ENCODE assay signal across 8 cellular contexts in the genomic region with DNA sequence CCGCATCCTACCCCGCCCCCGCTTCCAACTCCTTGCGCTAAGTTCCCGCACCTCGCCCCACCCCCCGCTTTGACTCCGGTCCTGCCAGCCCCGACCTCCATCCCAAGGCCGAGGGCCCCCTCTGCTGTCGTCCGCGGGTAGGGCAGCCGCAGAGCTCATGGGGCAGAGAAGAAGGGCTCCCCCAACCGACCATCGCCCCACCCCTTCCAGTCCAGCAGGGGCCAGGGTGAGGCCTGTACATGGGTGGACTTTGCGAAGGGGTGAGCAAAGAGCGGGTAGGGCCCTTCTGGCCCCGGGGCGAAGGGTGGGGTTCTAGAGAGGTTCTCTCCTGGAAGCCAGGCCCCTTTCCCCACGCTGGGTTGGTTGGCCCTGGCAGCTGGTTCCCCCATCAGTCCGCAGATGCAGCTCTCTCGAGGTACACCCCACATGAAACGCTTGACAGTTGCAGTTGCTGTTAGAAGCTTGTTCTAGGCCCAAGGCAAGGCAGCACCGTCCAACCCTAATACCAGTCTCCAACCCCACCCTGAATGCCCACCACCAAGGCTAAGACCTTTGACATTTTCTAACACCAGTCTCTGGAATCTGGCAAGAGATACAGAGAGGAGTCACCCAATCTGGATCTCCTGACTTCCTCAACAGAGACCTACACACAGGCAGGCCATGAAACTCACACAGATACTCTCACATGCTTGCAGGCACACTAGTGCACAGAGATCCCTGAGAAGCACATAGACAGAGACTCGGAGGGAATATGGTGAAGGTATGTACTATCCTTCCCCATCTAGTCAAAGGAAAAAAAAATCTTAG. TPM values are rescaled to one million over a fixed set of nuclear protein-coding genes. Genes with fewer than 3 reads are reported as not detected.
DNase-seq lines count a peak whose midpoint lies in the region; ATAC-seq and TF ChIP-seq lines count a peak whose summit lies in the region.

No MANE protein-coding gene starts in this region.

- peaks cover 41 to 50% (median 45%) of the 10 kb centered on the region in 3 donors for H3K4me1 Mint-ChIP-seq in naive B cell

- H3K27ac ChIP-seq in BLaER1 treated with 17β-estradiol and CSF1 and Interleukin-3, amounts not matched to agents 10 nM and 100 nM, result peak overlapping the region in 5 of 11 experiments; percentile 12 to 95 (median 89); a peak in 7 of 22 replicates

- peak overlapping the region; percentile 93 to 99 (median 97) for H3K27ac Mint-ChIP-seq in naive B cell

- no peaks in the 10 kb centered on the region for H3K36me3 Mint-ChIP-seq in naive B cell

- H3K4me3 Mint-ChIP-seq in naive B cell, result peak overlapping the region; percentile 88 to 98 (median 95)

- H3K36me3 ChIP-seq in BLaER1 treated with 17β-estradiol and CSF1 and Interleukin-3, amounts not matched to agents 10 nM and 100 nM, result no peaks in the 10 kb centered on the region

- no peaks in the 10 kb centered on the region for H4K20me1 ChIP-seq in BLaER1 treated with 17β-estradiol and CSF1 and Interleukin-3, amounts not matched to agents 10 nM and 100 nM

- no peaks in the 10 kb centered on the region for H3K9me3 ChIP-seq in BLaER1 treated with 17β-estradiol and CSF1 and Interleukin-3, amounts not matched to agents 10 nM and 100 nM (replicated peaks in 1 of 11)

- DNase-seq in KG1 (lab: John Stamatoyannopoulos, UW), result peak; percentile 61
- peak; percentile 88 for DNase-seq in activated T-helper 1 cell treated with Interleukin-2 at 50 U/mL for 16 hours (ENCODE audit: low read depth)
- DNase-seq in fibroblast of gingiva (ENCODE audit: low read depth), result peak; percentile 88
- DNase-seq in naive B cell, result peak; percentile 94
- peak; percentile 87 to 90 for DNase-seq in stimulated activated CD8-positive, alpha-beta memory T cell treated with anti-CD3 and anti-CD28 coated beads, Interleukin-7, amount 100 ng/mL, for 4 hours (ENCODE audit: low read depth in 2 of 2)

- peaks cover 4 to 14% (median 9%) of the 10 kb centered on the region in 3 donors for H3K27me3 Mint-ChIP-seq in naive B cell

- H3K27me3 ChIP-seq in BLaER1 treated with 17β-estradiol and CSF1 and Interleukin-3, amounts not matched to agents 10 nM and 100 nM, result no peaks in the 10 kb centered on the region

- ATAC-seq in GM21381 (IDR thresholded peaks at IDR 0.05; ENCODE audit: unreplicated experiment) (peak; percentile 41), naive B cell (ENCODE audit: low read depth in 2 of 2) (peak; percentile 48 to 55)

- H3K9me3 Mint-ChIP-seq in naive B cell, result no peaks in the 10 kb centered on the region

- peak overlapping the region in 9 of 11 experiments; percentile 18 to 97 (median 95); a peak in 16 of 22 replicates for H3K4me2 ChIP-seq in BLaER1 treated with 17β-estradiol and CSF1 and Interleukin-3, amounts not matched to agents 10 nM and 100 nM

- H3K4me3 ChIP-seq in BLaER1 treated with 17β-estradiol and CSF1 and Interleukin-3, amounts not matched to agents 10 nM and 100 nM, result peak overlapping the region; percentile 62 to 79 (median 68)

- H3K4me1 ChIP-seq in BLaER1 treated with 17β-estradiol and CSF1 and Interleukin-3, amounts not matched to agents 10 nM and 100 nM, result peaks cover 24 to 60% (median 47%) of the 10 kb centered on the region in 10 experiments

- H3K9ac ChIP-seq in BLaER1 treated with 17β-estradiol and CSF1 and Interleukin-3, amounts not matched to agents 10 nM and 100 nM, result peak overlapping the region in 10 of 11 experiments; percentile 19 to 86 (median 82); a peak in 13 of 22 replicates

TF ChIP-seq in PFSK-1, 5 proteins besides CTCF, POLR2A, EP300 and RAD21:
- TF ChIP-seq, protein P1, sequence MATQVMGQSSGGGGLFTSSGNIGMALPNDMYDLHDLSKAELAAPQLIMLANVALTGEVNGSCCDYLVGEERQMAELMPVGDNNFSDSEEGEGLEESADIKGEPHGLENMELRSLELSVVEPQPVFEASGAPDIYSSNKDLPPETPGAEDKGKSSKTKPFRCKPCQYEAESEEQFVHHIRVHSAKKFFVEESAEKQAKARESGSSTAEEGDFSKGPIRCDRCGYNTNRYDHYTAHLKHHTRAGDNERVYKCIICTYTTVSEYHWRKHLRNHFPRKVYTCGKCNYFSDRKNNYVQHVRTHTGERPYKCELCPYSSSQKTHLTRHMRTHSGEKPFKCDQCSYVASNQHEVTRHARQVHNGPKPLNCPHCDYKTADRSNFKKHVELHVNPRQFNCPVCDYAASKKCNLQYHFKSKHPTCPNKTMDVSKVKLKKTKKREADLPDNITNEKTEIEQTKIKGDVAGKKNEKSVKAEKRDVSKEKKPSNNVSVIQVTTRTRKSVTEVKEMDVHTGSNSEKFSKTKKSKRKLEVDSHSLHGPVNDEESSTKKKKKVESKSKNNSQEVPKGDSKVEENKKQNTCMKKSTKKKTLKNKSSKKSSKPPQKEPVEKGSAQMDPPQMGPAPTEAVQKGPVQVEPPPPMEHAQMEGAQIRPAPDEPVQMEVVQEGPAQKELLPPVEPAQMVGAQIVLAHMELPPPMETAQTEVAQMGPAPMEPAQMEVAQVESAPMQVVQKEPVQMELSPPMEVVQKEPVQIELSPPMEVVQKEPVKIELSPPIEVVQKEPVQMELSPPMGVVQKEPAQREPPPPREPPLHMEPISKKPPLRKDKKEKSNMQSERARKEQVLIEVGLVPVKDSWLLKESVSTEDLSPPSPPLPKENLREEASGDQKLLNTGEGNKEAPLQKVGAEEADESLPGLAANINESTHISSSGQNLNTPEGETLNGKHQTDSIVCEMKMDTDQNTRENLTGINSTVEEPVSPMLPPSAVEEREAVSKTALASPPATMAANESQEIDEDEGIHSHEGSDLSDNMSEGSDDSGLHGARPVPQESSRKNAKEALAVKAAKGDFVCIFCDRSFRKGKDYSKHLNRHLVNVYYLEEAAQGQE (IDR thresholded peaks at IDR 0.05; ENCODE audit: insufficient read depth in 1 of 2, low read depth in 2 of 2, low read length in 2 of 2), result no peak
- TF ChIP-seq FOXP2 (optimal IDR thresholded peaks at IDR 0.05; ENCODE audit: borderline replicate concordance, extremely low read depth, extremely low read length, insufficient read depth) (peak; percentile 64), SIN3A (IDR thresholded peaks at IDR 0.05; ENCODE audit: borderline replicate concordance, insufficient read depth, low read length) (peak; percentile 73; the same call in 1 of the 2 replicates)

RNA-seq across cellular contexts. Expression of a gene that starts 25.3 kb away (rescaled TPM):
- 23.9 TPM for polyA plus RNA-seq in PFSK-1 (2012; ENCODE audit: insufficient read length, low read depth)
- polyA plus RNA-seq in naive B cell (ENCODE audit: low read depth in 6 of 6), result not detected

RNA-seq across cellular contexts. Expression of a gene that starts 26.4 kb away (rescaled TPM):
- polyA plus RNA-seq in PFSK-1 (2012; ENCODE audit: insufficient read length, low read depth), result 6.0 TPM
- polyA plus RNA-seq in naive B cell (ENCODE audit: low read depth in 6 of 6), result under 1 TPM in 4 of 6 donors, not detected in 2; 0.23 to 0.38 (median 0.34) TPM
